Comparison of ENCODE assay signal across 1 cellular context in the genomic region with DNA sequence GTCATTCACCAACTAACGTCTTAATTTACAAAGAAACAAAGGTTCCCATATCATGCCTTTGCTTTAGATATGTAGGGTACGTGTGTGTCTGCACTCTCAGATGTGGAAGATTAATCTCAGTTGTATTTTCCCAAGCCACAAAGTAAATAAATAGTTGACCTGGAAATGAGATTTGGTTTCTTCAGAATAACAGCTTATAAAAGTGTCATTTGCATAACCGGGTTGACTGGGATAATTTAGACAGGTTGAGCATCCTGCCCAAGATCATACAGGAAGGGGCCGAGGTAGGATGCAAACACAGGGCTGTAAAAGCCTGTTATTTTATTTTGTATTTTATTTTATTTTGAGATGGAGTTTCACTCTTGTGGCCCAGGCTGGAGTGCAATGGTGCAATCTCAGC.
TF ChIP-seq lines count a peak whose summit lies in the region.

No MANE protein-coding gene starts in this region.

TF ChIP-seq in HEK293T, 16 proteins besides CTCF, POLR2A, EP300 and RAD21 (continued from another document):
- TF ChIP-seq SP1 (IDR thresholded peaks at IDR 0.05) = no peak
